20 cellular contexts compared by ENCODE assay signal in genomic region chr12:28017126-28017872, GRCh38. TPM values are rescaled to one million over a fixed set of nuclear protein-coding genes. Genes with fewer than 3 reads are reported as not detected.
"Had no signal": no experiment of that assay in that cellular context is flagged by ENCODE, and none has a peak within 500 bp of the region (broad histone marks: within the 10 kb centered on the region; RNA-seq: fewer than 3 reads in every experiment).

No MANE protein-coding gene starts in this region.

- H3K9me3 Mint-ChIP-seq: activated B cell treated with CpG ODN at 0.5 μM for 24 hours; activated naive CD8-positive, alpha-beta T cell treated with anti-CD3 and anti-CD28 coated beads, Interleukin-2, amount 10 ng/mL, durations not matched to agents 7 days and 5 days; dendritic cell treated with granulocyte-macrophage colony-stimulating factor and Interleukin-4, amounts not matched to agents 40 ng/mL and 50 ng/mL, for 4 days had no signal

- H3K27me3 ChIP-seq: left lung, upper lobe of left lung had no signal

- FAIRE-seq: endometrium, TTC549 had no signal

- H3K4me1 Mint-ChIP-seq: activated B cell treated with CpG ODN at 0.5 μM for 24 hours; activated CD4-positive, alpha-beta T cell treated with anti-CD3 and anti-CD28 coated beads for 36 hours; activated naive CD8-positive, alpha-beta T cell treated with anti-CD3 and anti-CD28 coated beads, Interleukin-2, amount 10 ng/mL, durations not matched to agents 7 days and 5 days; mesothelial cell of epicardium; naive thymus-derived CD8-positive, alpha-beta T cell had no signal

- H3K36me3 Mint-ChIP-seq: activated naive CD8-positive, alpha-beta T cell treated with anti-CD3 and anti-CD28 coated beads, Interleukin-2, amount 10 ng/mL, durations not matched to agents 7 days and 5 days; mesothelial cell of epicardium; naive thymus-derived CD8-positive, alpha-beta T cell had no signal

- H3K27ac Mint-ChIP-seq: activated B cell treated with CpG ODN at 0.5 μM for 24 hours; activated CD4-positive, alpha-beta T cell treated with anti-CD3 and anti-CD28 coated beads for 36 hours; activated naive CD8-positive, alpha-beta T cell treated with anti-CD3 and anti-CD28 coated beads, Interleukin-2, amount 10 ng/mL, durations not matched to agents 7 days and 5 days; dendritic cell treated with granulocyte-macrophage colony-stimulating factor and Interleukin-4, amounts not matched to agents 40 ng/mL and 50 ng/mL, for 4 days; mesothelial cell of epicardium had no signal

- H3K4me3 Mint-ChIP-seq: activated B cell treated with CpG ODN at 0.5 μM for 24 hours; activated CD4-positive, alpha-beta T cell treated with anti-CD3 and anti-CD28 coated beads for 36 hours; activated naive CD8-positive, alpha-beta T cell treated with anti-CD3 and anti-CD28 coated beads, Interleukin-2, amount 10 ng/mL, durations not matched to agents 7 days and 5 days; dendritic cell treated with granulocyte-macrophage colony-stimulating factor and Interleukin-4, amounts not matched to agents 40 ng/mL and 50 ng/mL, for 4 days; mesothelial cell of epicardium; naive thymus-derived CD8-positive, alpha-beta T cell had no signal

- ATAC-seq: activated CD4-positive, alpha-beta T cell treated with anti-CD3 and anti-CD28 coated beads for 36 hours; left lung; naive thymus-derived CD8-positive, alpha-beta T cell had no signal

- H3K4me1 ChIP-seq: left lung, upper lobe of left lung had no signal

- H3K9me3 ChIP-seq: left lung, upper lobe of left lung had no signal

- DNase-seq: activated B cell treated with CpG ODN at 0.5 μM for 24 hours; activated CD4-positive, alpha-beta T cell treated with anti-CD3 and anti-CD28 coated beads for 36 hours; activated CD4-positive, alpha-beta T cell treated with anti-CD3 and anti-CD28 coated beads, Interleukin-2, amount 50 U/mL, for 4 hours; activated naive CD4-positive, alpha-beta T cell treated with Interleukin-2 at 50 U/mL for 16 hours; activated naive CD8-positive, alpha-beta T cell treated with anti-CD3 and anti-CD28 coated beads, Interleukin-2, amount 10 ng/mL, durations not matched to agents 7 days and 5 days; activated T-cell treated with anti-CD3 and anti-CD28 coated beads, Interleukin-2, amount 50 U/mL, for 48 hours; amniotic stem cell; effector CD4-positive, alpha-beta T cell; left lung; naive thymus-derived CD8-positive, alpha-beta T cell; stimulated activated CD4-positive, alpha-beta T cell treated with anti-CD3 and anti-CD28 coated beads, Interleukin-2, amount 100 ng/mL, for 48 hours; stimulated activated CD8-positive, alpha-beta memory T cell treated with anti-CD3 and anti-CD28 coated beads, Interleukin-4, amount 100 ng/mL, for 48 hours; stimulated activated naive CD4-positive, alpha-beta T cell; T-helper 1 cell; upper lobe of left lung had no signal

- H3K36me3 ChIP-seq: left lung, upper lobe of left lung had no signal

- H3K27me3 Mint-ChIP-seq: dendritic cell treated with granulocyte-macrophage colony-stimulating factor and Interleukin-4, amounts not matched to agents 40 ng/mL and 50 ng/mL, for 4 days had no signal

- H3K27ac ChIP-seq: left lung, upper lobe of left lung had no signal

- H3K4me3 ChIP-seq: left lung, lung, upper lobe of left lung had no signal

RNA-seq across cellular contexts. Expression of gene PTHLH, which starts 44.8 kb away (rescaled TPM):
- total RNA-seq: activated B cell treated with CpG ODN at 0.5 μM for 24 hours; activated CD4-positive, alpha-beta T cell treated with anti-CD3 and anti-CD28 coated beads for 36 hours; activated naive CD8-positive, alpha-beta T cell treated with anti-CD3 and anti-CD28 coated beads, Interleukin-2, amount 10 ng/mL, durations not matched to agents 7 days and 5 days; naive thymus-derived CD8-positive, alpha-beta T cell had no signal
- polyA plus RNA-seq: naive thymus-derived CD8-positive, alpha-beta T cell had no signal
